In genomic region chr11:67266424-67267187, GRCh38 we compare ENCODE assay signal across 8 cellular contexts. TPM values are rescaled to one million over a fixed set of nuclear protein-coding genes. Genes with fewer than 3 reads are reported as not detected.
DNase-seq lines count a peak whose midpoint lies in the region; ATAC-seq, FAIRE-seq and TF ChIP-seq lines count a peak whose summit lies in the region.
"Had no signal": no experiment of that assay in that cellular context is flagged by ENCODE, and none has a peak within 500 bp of the region (broad histone marks: within the 10 kb centered on the region; RNA-seq: fewer than 3 reads in every experiment).

GRK2 (plus strand) TSS chr11:67266473; CDS start chr11:67266700, 227 bp downstream.

- H2AFZ ChIP-seq in PC-3 (ENCODE audit: low read length) (peak within 1 kb of the TSS; percentile 67), keratinocyte (ENCODE audit: control insufficient read depth, low read length) (peak within 1 kb of the TSS; percentile 13), smooth muscle cell (ENCODE audit: low read depth) (no peak within 1 kb of the TSS)

- no peaks in the 10 kb centered on the region for H3K27me3 ChIP-seq in PC-3 (ENCODE audit: low read length)
- H3K27me3 ChIP-seq in keratinocyte (ENCODE audit: control insufficient read depth, extremely low read depth, insufficient read depth, low read length) = no peaks in the 10 kb centered on the region
- H3K27me3 ChIP-seq in smooth muscle cell (ENCODE audit: low read depth) = no peaks in the 10 kb centered on the region

- POLR2A ChIA-PET in GM10248 (lab: Yijun Ruan, JAX) = interaction anchor here (0.6 kb wide), 2 partner anchors 23 to 108 kb away, joined by 3 to 4 read pairs; no protein-coding TSS in a partner anchor
- POLR2A ChIA-PET in PC-3 (lab: Charles Lee; ENCODE audit: unreplicated experiment) = interaction anchor here (0.6 kb wide), 1 partner anchor 52 kb away, joined by 5 read pairs; no protein-coding TSS in a partner anchor

- H3K79me2 ChIP-seq in PC-3 (ENCODE audit: low read length) (peaks cover 51% of the 10 kb centered on the region), keratinocyte (ENCODE audit: control insufficient read depth, insufficient read depth, low read length) (peaks cover 47% of the 10 kb centered on the region), smooth muscle cell (ENCODE audit: low read depth) (peaks cover 56% of the 10 kb centered on the region)

- under 1% methylated on average over 74 of the region's 110 CpGs for WGBS in smooth muscle cell (ENCODE audit: low lambda C conversion rate)

- ATAC-seq in HG03064 (IDR thresholded peaks at IDR 0.05; ENCODE audit: low read depth, unreplicated experiment) (peak; percentile 5), PC-3 (peak; percentile 12)

- H3K9me3 ChIP-seq in PC-3 (ENCODE audit: low read length) (no peaks in the 10 kb centered on the region), keratinocyte (ENCODE audit: control insufficient read depth, low read depth, low read length) (no peaks in the 10 kb centered on the region), smooth muscle cell (replicated peaks; ENCODE audit: low read depth) (no peaks in the 10 kb centered on the region)

- H3K4me3 ChIP-seq in PC-3 (ENCODE audit: low read length) (peak within 1 kb of the TSS; percentile 74), keratinocyte (ENCODE audit: control insufficient read depth in 2 of 3, extremely low read depth in 1 of 3, insufficient read depth in 2 of 3, low read depth in 1 of 3, low read length in 3 of 3) (peak within 1 kb of the TSS; percentile 60 to 90 (median 84)), smooth muscle cell (peak within 1 kb of the TSS; percentile 92)

- H3K27ac ChIP-seq in PC-3 (ENCODE audit: low read length) (peak within 1 kb of the TSS; percentile 67), keratinocyte (ENCODE audit: control insufficient read depth, insufficient read depth, low read length) (peak within 1 kb of the TSS; percentile 46), smooth muscle cell (ENCODE audit: low read depth) (no peak within 1 kb of the TSS)

- H3K9me2 ChIP-seq in PC-3 (replicated peaks; ENCODE audit: low read length) = no peaks in the 10 kb centered on the region

- H3K4me1 ChIP-seq in PC-3 (ENCODE audit: insufficient read depth, low read length) (peaks cover 49% of the 10 kb centered on the region), keratinocyte (ENCODE audit: control insufficient read depth, extremely low read depth, insufficient read depth, low read length) (peaks cover 86% of the 10 kb centered on the region), smooth muscle cell (ENCODE audit: low read depth) (peaks cover 23% of the 10 kb centered on the region)

- peaks cover 32% of the 10 kb centered on the region for H4K20me1 ChIP-seq in PC-3 (ENCODE audit: low read length)
- peaks cover 14% of the 10 kb centered on the region for H4K20me1 ChIP-seq in keratinocyte (ENCODE audit: control insufficient read depth, extremely low read depth, insufficient read depth, low read length)
- peaks cover 43% of the 10 kb centered on the region for H4K20me1 ChIP-seq in smooth muscle cell (ENCODE audit: low read depth)

- in situ Hi-C loops in T47D (cut with HindIII; ENCODE audit: low pct_unique_long_range_greater_than_20kb, low sequenced_read_pairs) = no loop called here

- peak; percentile 63 for DNase-seq in GM10248 (ENCODE audit: extremely low spot score)
- DNase-seq in PC-3 = peak; percentile 58
- DNase-seq in T47D (ENCODE audit: low read depth in 1 of 2, low spot score in 1 of 2) = peak; percentile 59 to 67
- no peak for DNase-seq in keratinocyte (ENCODE audit: low read depth, low spot score)
- DNase-seq in smooth muscle cell (lab: John Stamatoyannopoulos, UW; ENCODE audit: unreplicated experiment) = no peak
- DNase-seq in T-helper 9 cell = no peak

- FAIRE-seq in keratinocyte (lab: Jason Lieb, UNC) = no peak
- FAIRE-seq: endometrium had no signal

- H3K36me3 ChIP-seq in PC-3 (ENCODE audit: low read depth, low read length) (peaks cover 7% of the 10 kb centered on the region; the same call in 1 of the 2 replicates), keratinocyte (ENCODE audit: control insufficient read depth in 2 of 2, extremely low read depth in 1 of 2, insufficient read depth in 2 of 2, low read length in 2 of 2) (peaks cover 10 to 14% of the 10 kb centered on the region in 2 experiments), smooth muscle cell (ENCODE audit: low read depth) (no peaks in the 10 kb centered on the region)

- dilution Hi-C loops in keratinocyte (cut with MboI; ENCODE audit: extremely low pct_ligation_motif_present, low sequenced_read_pairs) = no loop called here

- BruUV-seq in PC-3 (replicated peaks; lab: Mats Ljungman, UMichigan) = no TSS peak

- TF ChIP-seq CTCF in GM10248 (IDR thresholded peaks at IDR 0.05; ENCODE audit: control extremely low read depth, extremely low read depth, low read depth, missing control alignments) (no peak), PC-3 (conservative IDR thresholded peaks at IDR 0.05; ENCODE audit: low read depth, low read length) (no peak), keratinocyte (optimal IDR thresholded peaks at IDR 0.05 in 1 of 3, IDR thresholded peaks at IDR 0.05 in 1 of 3, conservative IDR thresholded peaks at IDR 0.05 in 1 of 3; ENCODE audit: extremely low read depth in 1 of 3, insufficient read depth in 2 of 3, low read length in 3 of 3) (no peak), smooth muscle cell (IDR thresholded peaks at IDR 0.05; ENCODE audit: borderline replicate concordance, insufficient read depth, poor library complexity, severe bottlenecking) (no peak)

- H3F3A ChIP-seq in PC-3 (ENCODE audit: low read length, unreplicated experiment) (peaks cover 4% of the 10 kb centered on the region), smooth muscle cell (ENCODE audit: low read depth) (peaks cover 5% of the 10 kb centered on the region)

- H3K9ac ChIP-seq in PC-3 (ENCODE audit: low read length) (peak within 1 kb of the TSS; percentile 83), keratinocyte (ENCODE audit: control insufficient read depth, extremely low read depth, insufficient read depth, low read length) (peak within 1 kb of the TSS; percentile 79), smooth muscle cell (ENCODE audit: low read depth) (peak within 1 kb of the TSS; percentile 71)

- peak within 1 kb of the TSS; percentile 95 for H3K4me2 ChIP-seq in PC-3 (ENCODE audit: low read length)
- H3K4me2 ChIP-seq in keratinocyte (ENCODE audit: control insufficient read depth, extremely low read depth, insufficient read depth, low read depth, low read length) = peak within 1 kb of the TSS; percentile 99
- peak within 1 kb of the TSS; percentile 100 for H3K4me2 ChIP-seq in smooth muscle cell

- peaks cover 3% of the 10 kb centered on the region for H3K9me1 ChIP-seq in keratinocyte (ENCODE audit: control insufficient read depth, extremely low read depth, insufficient read depth, low read length)

- CTCF ChIA-PET in GM10248 (lab: Yijun Ruan, JAX) (interaction anchor here (0.8 to 6.3 kb wide), 17 partner anchors 9 to 185 kb away, joined by 3 to 56 read pairs (median 4); partner anchors contain the start of genes ANKRD13D and POLD4), PC-3 (lab: Charles Lee) (no interaction called here)

- intact Hi-C loops in PC-3 (cut with micrococcal nuclease) = loop anchor here (1.0 to 5.0 kb wide), 3 partner anchors 36 to 78 kb away; partner anchors contain the start of gene SSH3

RNA-seq across cellular contexts. Expression of gene GRK2, which starts in this region (rescaled TPM):
- total RNA-seq in PC-3 (2014; rRNA removed) (103 TPM in 2 replicates), smooth muscle cell (18.5 and 22.2 TPM in 2 replicates)
- polyA plus RNA-seq in keratinocyte (21.1 to 29.2 TPM (median 23.3 TPM) in 3 replicates), smooth muscle cell (38.9 and 42.5 TPM in 2 replicates)
- 72.4 TPM for polyA plus RNA-seq in keratinocyte (2011; ENCODE audit: low read depth)
- polyA plus RNA-seq in keratinocyte (2011; cell fraction: cytosol; rRNA removed) = 15.4 and 26.0 TPM in 2 replicates
- polyA plus RNA-seq in keratinocyte (2011; cell fraction: nucleus; rRNA removed) = 38.5 and 51.4 TPM in 2 replicates
- 26.4 and 42.3 TPM in 2 replicates for polyA plus RNA-seq in keratinocyte (2012; ENCODE audit: low replicate concordance)
- 28.1 to 136 TPM (median 33.8 TPM) in 3 replicates for polyA minus RNA-seq in keratinocyte
- 62.0 TPM for polyA minus RNA-seq in keratinocyte (2011; cell fraction: cytosol; rRNA and poly(A)+ RNA removed)
- polyA minus RNA-seq in keratinocyte (2011; cell fraction: nucleus; rRNA and poly(A)+ RNA removed) = 26.1 and 27.0 TPM in 2 replicates

Comparison
In these comparisons a context has a peak if more than half of its experiments do, and no peak if none do; other contexts are left out.
1. DNase-seq: peak in GM10248 (single experiment), PC-3 (single experiment) and T47D (2 of 2); none in keratinocyte (single experiment), smooth muscle cell (single experiment) and T-helper 9 cell (single experiment).
2. Peak in every context shown above with its lines, with median percentiles within 50 percentile points of each other: H3K4me2 ChIP-seq, H3K4me3 ChIP-seq and H3K9ac ChIP-seq.